18 cellular contexts compared by ENCODE assay signal in the genomic region with DNA sequence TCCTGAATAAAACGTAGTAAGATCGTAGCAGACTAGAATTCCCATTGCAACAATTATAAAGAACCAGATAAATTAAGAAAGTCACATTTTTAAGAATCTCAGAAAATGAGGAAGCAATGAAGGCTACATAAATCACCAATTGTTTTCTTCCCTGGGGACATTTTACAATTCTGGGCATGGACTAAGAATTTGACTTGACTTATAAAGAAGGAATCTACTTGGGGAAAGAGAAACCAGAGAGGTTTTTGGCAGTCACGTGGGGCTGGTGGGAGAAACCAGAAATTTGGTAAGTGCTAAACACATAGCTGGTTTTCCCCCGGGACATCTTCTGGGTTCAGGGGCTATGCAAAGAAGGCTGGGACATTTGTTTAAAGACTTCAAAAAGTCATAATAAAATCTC.
"Had no signal": no experiment of that assay in that cellular context is flagged by ENCODE, and none has a peak within 500 bp of the region (broad histone marks: within the 10 kb centered on the region; RNA-seq: fewer than 3 reads in every experiment).

No MANE protein-coding gene starts in this region.

- H3K4me1 ChIP-seq: gastroesophageal sphincter, heart left ventricle, left ventricle myocardium inferior had no signal

- H3K36me3 ChIP-seq: cardiac muscle cell, gastroesophageal sphincter, heart left ventricle, left ventricle myocardium inferior had no signal

- H3K36me3 Mint-ChIP-seq: immature natural killer cell had no signal

- H3K4me3 Mint-ChIP-seq: activated CD4-positive, alpha-beta T cell treated with anti-CD3 and anti-CD28 coated beads for 36 hours; activated naive CD8-positive, alpha-beta T cell; activated T-helper 1 cell treated with anti-CD3 and anti-CD28 coated beads, Interleukin-12 subunit alpha, Interleukin-12 subunit beta, Interleukin-2, Interleukin-4 antibody, amounts not matched to agents 30 ng/mL and 10 ng/mL and 1 ng/mL, durations not matched to agents 14 hours and 24 hours and 36 hours; effector memory CD8-positive, alpha-beta T cell; immature natural killer cell; T-helper 2 cell treated with Interferon-gamma antibody and Interleukin-4, amounts not matched to agents 5 μg/mL and 100 μg/mL, for 36 hours had no signal

- FAIRE-seq: TTC549 had no signal

- ATAC-seq: activated CD4-positive, alpha-beta T cell treated with anti-CD3 and anti-CD28 coated beads for 36 hours; effector memory CD8-positive, alpha-beta T cell; gastroesophageal sphincter; heart left ventricle; stimulated activated naive CD8-positive, alpha-beta T cell treated with anti-CD3 and anti-CD28 coated beads, Interleukin-15, Interleukin-2, amounts not matched to agents 100 U/mL and 50 U/mL, for 24 hours had no signal

- DNase-seq: activated CD4-positive, alpha-beta T cell treated with anti-CD3 and anti-CD28 coated beads for 36 hours; activated CD4-positive, alpha-beta T cell treated with anti-CD3 and anti-CD28 coated beads, Interleukin-2, amount 50 U/mL, for 48 hours; activated T-cell treated with anti-CD3 and anti-CD28 coated beads for 4 hours; amygdala; effector memory CD8-positive, alpha-beta T cell; heart left ventricle; immature natural killer cell; kidney glomerular epithelial cell; left ventricle myocardium inferior; occipital lobe; retina; stimulated activated naive CD8-positive, alpha-beta T cell treated with anti-CD3 and anti-CD28 coated beads, Interleukin-15, Interleukin-2, amounts not matched to agents 100 U/mL and 50 U/mL, for 24 hours had no signal

- H3K4me3 ChIP-seq: cardiac muscle cell, gastroesophageal sphincter, heart left ventricle, left ventricle myocardium inferior had no signal

- H3K27me3 ChIP-seq: cardiac muscle cell, gastroesophageal sphincter, heart left ventricle had no signal

- H3K27ac ChIP-seq: cardiac muscle cell, gastroesophageal sphincter, heart left ventricle, left ventricle myocardium inferior had no signal

- H3K27ac Mint-ChIP-seq: activated CD4-positive, alpha-beta T cell treated with anti-CD3 and anti-CD28 coated beads for 36 hours; activated naive CD8-positive, alpha-beta T cell; activated T-helper 1 cell treated with anti-CD3 and anti-CD28 coated beads, Interleukin-12 subunit alpha, Interleukin-12 subunit beta, Interleukin-2, Interleukin-4 antibody, amounts not matched to agents 30 ng/mL and 10 ng/mL and 1 ng/mL, durations not matched to agents 14 hours and 24 hours and 36 hours; effector memory CD8-positive, alpha-beta T cell; immature natural killer cell; T-helper 2 cell treated with Interferon-gamma antibody and Interleukin-4, amounts not matched to agents 5 μg/mL and 100 μg/mL, for 36 hours had no signal

- H3K4me1 Mint-ChIP-seq: immature natural killer cell had no signal
